ENCODE assay signal across 8 cellular contexts in the genomic region with DNA sequence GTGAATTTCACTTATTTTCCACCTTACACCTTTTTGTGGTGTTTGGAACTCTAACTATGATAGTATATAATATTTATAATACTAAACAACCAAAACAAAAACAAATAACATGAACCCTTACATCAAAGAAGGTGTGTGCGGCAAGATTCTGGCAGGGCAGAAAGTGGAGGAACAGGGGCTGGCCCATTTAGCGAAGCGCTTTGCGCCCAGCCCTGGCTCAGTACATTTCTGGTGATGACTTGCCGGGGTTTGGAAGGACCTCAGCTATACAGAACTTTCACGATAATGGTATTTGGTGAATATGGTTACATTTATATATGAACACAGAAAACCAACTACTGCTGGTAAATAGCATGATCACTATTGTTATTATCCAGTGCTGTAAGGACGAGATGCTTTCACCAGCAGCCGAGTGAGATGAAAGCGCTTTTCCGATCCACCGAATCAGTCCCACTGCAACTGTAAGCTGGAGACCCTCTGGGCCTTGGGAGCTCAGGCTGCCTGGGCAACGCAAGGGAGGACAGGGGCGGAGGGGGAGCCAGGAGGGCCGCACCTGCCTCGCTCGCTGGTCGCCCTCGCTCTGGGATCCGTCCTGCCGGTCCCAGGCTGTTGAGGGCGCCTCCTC.
A peak's percentile ranks its signal among the peaks of the same experiment; 100 is the strongest.
DNase-seq lines count a peak whose midpoint lies in the region; ATAC-seq, FAIRE-seq and TF ChIP-seq lines count a peak whose summit lies in the region.

No MANE protein-coding gene starts in this region.

- in situ Hi-C loops in mammary epithelial cell (cut with MboI; ENCODE audit: low sequenced_read_pairs in 2 of 2): no loop called here

- CTCF ChIA-PET in mammary epithelial cell (lab: Charles Lee; ENCODE audit: low non-redundant PET): interaction anchor here (1.0 kb wide), 1 partner anchor 234 kb away, joined by 3 read pairs; no protein-coding TSS in a partner anchor

- peak overlapping the region; percentile 93 for H3K4me3 ChIP-seq in Loucy (ENCODE audit: low read length, poor library complexity, severe bottlenecking)
- H3K4me3 ChIP-seq in mammary epithelial cell (replicated peaks in 1 of 3; ENCODE audit: insufficient read depth in 1 of 3, low read depth in 2 of 3, low read length in 3 of 3): peak overlapping the region; percentile 70 to 87 (median 85)
- H3K4me3 ChIP-seq in muscle layer of colon (ENCODE audit: low read depth in 1 of 2, low read length in 2 of 2): peak overlapping the region; percentile 88 to 94

- H3K36me3 ChIP-seq in Loucy (ENCODE audit: insufficient read depth, low read length): peaks cover 5% of the 10 kb centered on the region; the same call in 1 of the 2 replicates
- no peaks in the 10 kb centered on the region for H3K36me3 ChIP-seq in mammary epithelial cell (ENCODE audit: insufficient read depth, low read length)
- no peaks in the 10 kb centered on the region for H3K36me3 ChIP-seq in muscle layer of colon (ENCODE audit: insufficient read depth, low read length)

- peaks cover 24% of the 10 kb centered on the region for H4K20me1 ChIP-seq in Loucy (ENCODE audit: insufficient read depth, low read length, poor library complexity, severe bottlenecking)
- H4K20me1 ChIP-seq in mammary epithelial cell (ENCODE audit: insufficient read depth, low read length): no peaks in the 10 kb centered on the region

- ATAC-seq in GM18517 (IDR thresholded peaks at IDR 0.05; ENCODE audit: unreplicated experiment): no peak

- TF ChIP-seq CTCF in Loucy (conservative IDR thresholded peaks at IDR 0.05; ENCODE audit: low read length): 0 out of 2 replicates have a peak, but pooled peaks have one; percentile 8
- TF ChIP-seq CTCF in mammary epithelial cell (conservative IDR thresholded peaks at IDR 0.05 in 1 of 2, IDR thresholded peaks at IDR 0.05 in 1 of 2; ENCODE audit: extremely low read depth in 1 of 2, insufficient read depth in 1 of 2, low read depth in 1 of 2, low read length in 2 of 2): no peak

- peaks cover 57% of the 10 kb centered on the region for H3K79me2 ChIP-seq in Loucy (ENCODE audit: insufficient read depth, low read length)
- no peaks in the 10 kb centered on the region for H3K79me2 ChIP-seq in mammary epithelial cell (ENCODE audit: insufficient read depth, low read length)

- TF ChIP-seq POLR2A in GM12892 (IDR thresholded peaks at IDR 0.05; ENCODE audit: low read depth, low read length) (no peak), erythroblast (IDR thresholded peaks at IDR 0.05; ENCODE audit: low read length) (no peak)

- H3K4me2 ChIP-seq in Loucy (ENCODE audit: low read depth, low read length, poor library complexity, severe bottlenecking): peak overlapping the region; percentile 93
- H3K4me2 ChIP-seq in mammary epithelial cell (ENCODE audit: insufficient read depth, low read depth, low read length): peak overlapping the region; percentile 100

- H3K9ac ChIP-seq in Loucy (ENCODE audit: low read depth, low read length, poor library complexity, severe bottlenecking) (peak overlapping the region; percentile 77), mammary epithelial cell (ENCODE audit: insufficient read depth, low read length) (no peak overlapping the region), muscle layer of colon (ENCODE audit: low read length) (no peak overlapping the region)

- no peak for DNase-seq in mammary epithelial cell
- DNase-seq in GM12892 (ENCODE audit: insufficient read length): no peak
- DNase-seq in erythroblast (lab: John Stamatoyannopoulos, UW): no peak
- no peak for DNase-seq in T-helper 9 cell

- FAIRE-seq in G401.6 (lab: Jason Lieb, UNC) (peak; percentile 61), GM12892 (lab: Jason Lieb, UNC) (no peak)

- no peak overlapping the region for H2AFZ ChIP-seq in Loucy (ENCODE audit: low read length)
- peak overlapping the region; percentile 100 for H2AFZ ChIP-seq in mammary epithelial cell (ENCODE audit: low read depth, low read length)

- H3K27me3 ChIP-seq in Loucy (ENCODE audit: insufficient read depth, low read length, poor library complexity, severe bottlenecking) (no peaks in the 10 kb centered on the region), mammary epithelial cell (ENCODE audit: insufficient read depth, low read length) (no peaks in the 10 kb centered on the region), muscle layer of colon (ENCODE audit: control insufficient read depth in 1 of 2, insufficient read depth in 2 of 2, low read length in 2 of 2) (no peaks in the 10 kb centered on the region)

- no TSS peak for BruUV-seq in mammary epithelial cell (replicated peaks; lab: Mats Ljungman, UMichigan)

- H3K27ac ChIP-seq in mammary epithelial cell (ENCODE audit: insufficient read depth, low read depth, low read length) (no peak overlapping the region), muscle layer of colon (ENCODE audit: low read depth, low read length) (peak overlapping the region; percentile 86)

- H3F3A ChIP-seq in Loucy (ENCODE audit: low read depth): no peaks in the 10 kb centered on the region

- no peaks in the 10 kb centered on the region for H3K9me3 ChIP-seq in Loucy (ENCODE audit: insufficient read depth, low read depth, low read length)
- H3K9me3 ChIP-seq in mammary epithelial cell (replicated peaks; ENCODE audit: insufficient read depth, low read length): no peaks in the 10 kb centered on the region
- H3K9me3 ChIP-seq in muscle layer of colon (ENCODE audit: low read length): no peaks in the 10 kb centered on the region

- peaks cover 17% of the 10 kb centered on the region for H3K4me1 ChIP-seq in Loucy (ENCODE audit: insufficient read depth, low read length, poor library complexity, severe bottlenecking)
- peaks cover 12% of the 10 kb centered on the region for H3K4me1 ChIP-seq in mammary epithelial cell (ENCODE audit: insufficient read depth, low read length)
- H3K4me1 ChIP-seq in muscle layer of colon (ENCODE audit: insufficient read depth, low read length): peaks cover 5% of the 10 kb centered on the region

- H3K9me2 ChIP-seq in Loucy (replicated peaks; ENCODE audit: low read depth, low read length): no peaks in the 10 kb centered on the region

- dilution Hi-C loops in mammary epithelial cell (cut with HindIII; ENCODE audit: low sequenced_read_pairs): no loop called here

- WGBS in mammary epithelial cell (ENCODE audit: low coverage, missing lambda C conversion rate): 29% methylated on average over 18 of the region's 21 CpGs

- intact Hi-C loops in mammary epithelial cell (cut with micrococcal nuclease): no loop called here
